ENCODE assay signal across 1 cellular context in the genomic region with DNA sequence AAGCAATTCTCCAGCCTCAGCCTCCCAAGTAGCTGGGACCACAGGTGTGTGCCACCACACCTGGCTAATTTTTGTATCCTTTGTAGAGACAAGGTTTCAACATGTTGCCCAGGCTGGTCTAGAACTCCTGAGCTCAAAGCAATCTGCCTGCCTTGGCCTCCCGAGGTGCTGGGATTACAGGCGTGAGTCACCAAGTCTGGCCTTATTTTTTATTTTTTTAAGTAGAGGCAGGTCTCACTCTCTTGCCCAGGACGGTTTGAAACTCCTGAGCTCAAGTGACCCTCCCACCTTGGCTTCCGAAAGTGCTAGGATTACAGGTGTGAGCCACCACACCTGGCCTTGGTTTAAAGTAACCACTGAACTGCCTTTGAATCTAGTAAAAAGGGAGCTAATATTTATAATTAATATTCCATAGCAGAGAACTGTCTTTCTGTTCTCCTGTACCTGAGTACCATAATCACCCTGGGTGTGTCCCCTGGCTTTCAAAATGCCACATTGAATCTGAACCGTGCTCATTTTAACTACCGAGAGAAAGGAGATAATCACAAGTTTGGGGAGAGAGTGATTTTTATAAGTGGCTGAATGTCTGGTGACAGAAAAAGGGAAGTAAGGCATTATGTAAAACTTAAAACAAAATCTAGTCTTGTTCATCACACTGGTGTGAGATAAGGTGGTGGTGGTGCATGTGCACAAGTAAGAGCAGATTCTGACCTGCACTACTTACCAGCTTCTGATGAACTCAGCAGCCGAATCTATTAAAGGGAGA.
TF ChIP-seq lines count a peak whose summit lies in the region.

No MANE protein-coding gene starts in this region.

TF ChIP-seq in GM12878, 131 proteins besides CTCF, POLR2A, EP300 and RAD21 (continues in another document):
- TF ChIP-seq, protein P1, sequence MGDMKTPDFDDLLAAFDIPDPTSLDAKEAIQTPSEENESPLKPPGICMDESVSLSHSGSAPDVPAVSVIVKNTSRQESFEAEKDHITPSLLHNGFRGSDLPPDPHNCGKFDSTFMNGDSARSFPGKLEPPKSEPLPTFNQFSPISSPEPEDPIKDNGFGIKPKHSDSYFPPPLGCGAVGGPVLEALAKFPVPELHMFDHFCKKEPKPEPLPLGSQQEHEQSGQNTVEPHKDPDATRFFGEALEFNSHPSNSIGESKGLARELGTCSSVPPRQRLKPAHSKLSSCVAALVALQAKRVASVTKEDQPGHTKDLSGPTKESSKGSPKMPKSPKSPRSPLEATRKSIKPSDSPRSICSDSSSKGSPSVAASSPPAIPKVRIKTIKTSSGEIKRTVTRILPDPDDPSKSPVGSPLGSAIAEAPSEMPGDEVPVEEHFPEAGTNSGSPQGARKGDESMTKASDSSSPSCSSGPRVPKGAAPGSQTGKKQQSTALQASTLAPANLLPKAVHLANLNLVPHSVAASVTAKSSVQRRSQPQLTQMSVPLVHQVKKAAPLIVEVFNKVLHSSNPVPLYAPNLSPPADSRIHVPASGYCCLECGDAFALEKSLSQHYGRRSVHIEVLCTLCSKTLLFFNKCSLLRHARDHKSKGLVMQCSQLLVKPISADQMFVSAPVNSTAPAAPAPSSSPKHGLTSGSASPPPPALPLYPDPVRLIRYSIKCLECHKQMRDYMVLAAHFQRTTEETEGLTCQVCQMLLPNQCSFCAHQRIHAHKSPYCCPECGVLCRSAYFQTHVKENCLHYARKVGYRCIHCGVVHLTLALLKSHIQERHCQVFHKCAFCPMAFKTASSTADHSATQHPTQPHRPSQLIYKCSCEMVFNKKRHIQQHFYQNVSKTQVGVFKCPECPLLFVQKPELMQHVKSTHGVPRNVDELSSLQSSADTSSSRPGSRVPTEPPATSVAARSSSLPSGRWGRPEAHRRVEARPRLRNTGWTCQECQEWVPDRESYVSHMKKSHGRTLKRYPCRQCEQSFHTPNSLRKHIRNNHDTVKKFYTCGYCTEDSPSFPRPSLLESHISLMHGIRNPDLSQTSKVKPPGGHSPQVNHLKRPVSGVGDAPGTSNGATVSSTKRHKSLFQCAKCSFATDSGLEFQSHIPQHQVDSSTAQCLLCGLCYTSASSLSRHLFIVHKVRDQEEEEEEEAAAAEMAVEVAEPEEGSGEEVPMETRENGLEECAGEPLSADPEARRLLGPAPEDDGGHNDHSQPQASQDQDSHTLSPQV (IDR thresholded peaks at IDR 0.05) = no peak
- TF ChIP-seq SMARCA5 (IDR thresholded peaks at IDR 0.05) (peak; percentile 50; the same call in 1 of the 2 replicates), HDAC6 (IDR thresholded peaks at IDR 0.05; ENCODE audit: unreplicated experiment) (no peak), MEF2B (IDR thresholded peaks at IDR 0.05; ENCODE audit: partially characterized antibody, poor library complexity, severe bottlenecking) (no peak), NRF1 (conservative IDR thresholded peaks at IDR 0.05; ENCODE audit: low read depth, low read length) (no peak), DPF2 (IDR thresholded peaks at IDR 0.05) (no peak), JUNB (IDR thresholded peaks at IDR 0.05) (0 out of 2 replicates have a peak, but pooled peaks have one; percentile 13), CREM (IDR thresholded peaks at IDR 0.05; ENCODE audit: low read depth) (no peak), IRF4 (IDR thresholded peaks at IDR 0.05; ENCODE audit: low read depth, low read length) (no peak), PAX8 (IDR thresholded peaks at IDR 0.05) (no peak; the same call in 1 of the 2 replicates), RFX5 (IDR thresholded peaks at IDR 0.05; ENCODE audit: low read depth, low read length) (no peak), SUZ12 (IDR thresholded peaks at IDR 0.05; ENCODE audit: unreplicated experiment) (no peak), SMAD1 (IDR thresholded peaks at IDR 0.05; ENCODE audit: low read depth, partially characterized antibody) (no peak), MEF2A (IDR thresholded peaks at IDR 0.05; ENCODE audit: insufficient read depth, low read depth, low read length) (0 out of 2 replicates have a peak, but pooled peaks have one; percentile 10), BACH1 (IDR thresholded peaks at IDR 0.05; ENCODE audit: borderline replicate concordance) (no peak), ASH2L (IDR thresholded peaks at IDR 0.05; ENCODE audit: borderline replicate concordance, low read depth) (no peak), CBFB (IDR thresholded peaks at IDR 0.05; ENCODE audit: low read depth) (0 out of 2 replicates have a peak, but pooled peaks have one; percentile 9), IKZF2 (IDR thresholded peaks at IDR 0.05) (peak; percentile 22 to 69; a peak in 2 of 4 replicates), CBX3 (IDR thresholded peaks at IDR 0.05; ENCODE audit: borderline replicate concordance, low read depth) (no peak), MYB (IDR thresholded peaks at IDR 0.05; ENCODE audit: borderline replicate concordance, low read depth, low read length) (no peak), FOXK2 (IDR thresholded peaks at IDR 0.05) (no peak)
- TF ChIP-seq, protein P2, sequence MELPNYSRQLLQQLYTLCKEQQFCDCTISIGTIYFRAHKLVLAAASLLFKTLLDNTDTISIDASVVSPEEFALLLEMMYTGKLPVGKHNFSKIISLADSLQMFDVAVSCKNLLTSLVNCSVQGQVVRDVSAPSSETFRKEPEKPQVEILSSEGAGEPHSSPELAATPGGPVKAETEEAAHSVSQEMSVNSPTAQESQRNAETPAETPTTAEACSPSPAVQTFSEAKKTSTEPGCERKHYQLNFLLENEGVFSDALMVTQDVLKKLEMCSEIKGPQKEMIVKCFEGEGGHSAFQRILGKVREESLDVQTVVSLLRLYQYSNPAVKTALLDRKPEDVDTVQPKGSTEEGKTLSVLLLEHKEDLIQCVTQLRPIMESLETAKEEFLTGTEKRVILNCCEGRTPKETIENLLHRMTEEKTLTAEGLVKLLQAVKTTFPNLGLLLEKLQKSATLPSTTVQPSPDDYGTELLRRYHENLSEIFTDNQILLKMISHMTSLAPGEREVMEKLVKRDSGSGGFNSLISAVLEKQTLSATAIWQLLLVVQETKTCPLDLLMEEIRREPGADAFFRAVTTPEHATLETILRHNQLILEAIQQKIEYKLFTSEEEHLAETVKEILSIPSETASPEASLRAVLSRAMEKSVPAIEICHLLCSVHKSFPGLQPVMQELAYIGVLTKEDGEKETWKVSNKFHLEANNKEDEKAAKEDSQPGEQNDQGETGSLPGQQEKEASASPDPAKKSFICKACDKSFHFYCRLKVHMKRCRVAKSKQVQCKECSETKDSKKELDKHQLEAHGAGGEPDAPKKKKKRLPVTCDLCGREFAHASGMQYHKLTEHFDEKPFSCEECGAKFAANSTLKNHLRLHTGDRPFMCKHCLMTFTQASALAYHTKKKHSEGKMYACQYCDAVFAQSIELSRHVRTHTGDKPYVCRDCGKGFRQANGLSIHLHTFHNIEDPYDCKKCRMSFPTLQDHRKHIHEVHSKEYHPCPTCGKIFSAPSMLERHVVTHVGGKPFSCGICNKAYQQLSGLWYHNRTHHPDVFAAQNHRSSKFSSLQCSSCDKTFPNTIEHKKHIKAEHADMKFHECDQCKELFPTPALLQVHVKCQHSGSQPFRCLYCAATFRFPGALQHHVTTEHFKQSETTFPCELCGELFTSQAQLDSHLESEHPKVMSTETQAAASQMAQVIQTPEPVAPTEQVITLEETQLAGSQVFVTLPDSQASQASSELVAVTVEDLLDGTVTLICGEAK (IDR thresholded peaks at IDR 0.05; ENCODE audit: borderline replicate concordance) = no peak
- TF ChIP-seq, protein P3, sequence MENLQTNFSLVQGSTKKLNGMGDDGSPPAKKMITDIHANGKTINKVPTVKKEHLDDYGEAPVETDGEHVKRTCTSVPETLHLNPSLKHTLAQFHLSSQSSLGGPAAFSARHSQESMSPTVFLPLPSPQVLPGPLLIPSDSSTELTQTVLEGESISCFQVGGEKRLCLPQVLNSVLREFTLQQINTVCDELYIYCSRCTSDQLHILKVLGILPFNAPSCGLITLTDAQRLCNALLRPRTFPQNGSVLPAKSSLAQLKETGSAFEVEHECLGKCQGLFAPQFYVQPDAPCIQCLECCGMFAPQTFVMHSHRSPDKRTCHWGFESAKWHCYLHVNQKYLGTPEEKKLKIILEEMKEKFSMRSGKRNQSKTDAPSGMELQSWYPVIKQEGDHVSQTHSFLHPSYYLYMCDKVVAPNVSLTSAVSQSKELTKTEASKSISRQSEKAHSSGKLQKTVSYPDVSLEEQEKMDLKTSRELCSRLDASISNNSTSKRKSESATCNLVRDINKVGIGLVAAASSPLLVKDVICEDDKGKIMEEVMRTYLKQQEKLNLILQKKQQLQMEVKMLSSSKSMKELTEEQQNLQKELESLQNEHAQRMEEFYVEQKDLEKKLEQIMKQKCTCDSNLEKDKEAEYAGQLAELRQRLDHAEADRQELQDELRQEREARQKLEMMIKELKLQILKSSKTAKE (IDR thresholded peaks at IDR 0.05; ENCODE audit: low read depth, poor library complexity, severe bottlenecking) = peak; percentile 73
- TF ChIP-seq, protein P4, sequence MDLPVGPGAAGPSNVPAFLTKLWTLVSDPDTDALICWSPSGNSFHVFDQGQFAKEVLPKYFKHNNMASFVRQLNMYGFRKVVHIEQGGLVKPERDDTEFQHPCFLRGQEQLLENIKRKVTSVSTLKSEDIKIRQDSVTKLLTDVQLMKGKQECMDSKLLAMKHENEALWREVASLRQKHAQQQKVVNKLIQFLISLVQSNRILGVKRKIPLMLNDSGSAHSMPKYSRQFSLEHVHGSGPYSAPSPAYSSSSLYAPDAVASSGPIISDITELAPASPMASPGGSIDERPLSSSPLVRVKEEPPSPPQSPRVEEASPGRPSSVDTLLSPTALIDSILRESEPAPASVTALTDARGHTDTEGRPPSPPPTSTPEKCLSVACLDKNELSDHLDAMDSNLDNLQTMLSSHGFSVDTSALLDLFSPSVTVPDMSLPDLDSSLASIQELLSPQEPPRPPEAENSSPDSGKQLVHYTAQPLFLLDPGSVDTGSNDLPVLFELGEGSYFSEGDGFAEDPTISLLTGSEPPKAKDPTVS (IDR thresholded peaks at IDR 0.05; ENCODE audit: low read depth, low read length) = no peak
- TF ChIP-seq, protein P5, sequence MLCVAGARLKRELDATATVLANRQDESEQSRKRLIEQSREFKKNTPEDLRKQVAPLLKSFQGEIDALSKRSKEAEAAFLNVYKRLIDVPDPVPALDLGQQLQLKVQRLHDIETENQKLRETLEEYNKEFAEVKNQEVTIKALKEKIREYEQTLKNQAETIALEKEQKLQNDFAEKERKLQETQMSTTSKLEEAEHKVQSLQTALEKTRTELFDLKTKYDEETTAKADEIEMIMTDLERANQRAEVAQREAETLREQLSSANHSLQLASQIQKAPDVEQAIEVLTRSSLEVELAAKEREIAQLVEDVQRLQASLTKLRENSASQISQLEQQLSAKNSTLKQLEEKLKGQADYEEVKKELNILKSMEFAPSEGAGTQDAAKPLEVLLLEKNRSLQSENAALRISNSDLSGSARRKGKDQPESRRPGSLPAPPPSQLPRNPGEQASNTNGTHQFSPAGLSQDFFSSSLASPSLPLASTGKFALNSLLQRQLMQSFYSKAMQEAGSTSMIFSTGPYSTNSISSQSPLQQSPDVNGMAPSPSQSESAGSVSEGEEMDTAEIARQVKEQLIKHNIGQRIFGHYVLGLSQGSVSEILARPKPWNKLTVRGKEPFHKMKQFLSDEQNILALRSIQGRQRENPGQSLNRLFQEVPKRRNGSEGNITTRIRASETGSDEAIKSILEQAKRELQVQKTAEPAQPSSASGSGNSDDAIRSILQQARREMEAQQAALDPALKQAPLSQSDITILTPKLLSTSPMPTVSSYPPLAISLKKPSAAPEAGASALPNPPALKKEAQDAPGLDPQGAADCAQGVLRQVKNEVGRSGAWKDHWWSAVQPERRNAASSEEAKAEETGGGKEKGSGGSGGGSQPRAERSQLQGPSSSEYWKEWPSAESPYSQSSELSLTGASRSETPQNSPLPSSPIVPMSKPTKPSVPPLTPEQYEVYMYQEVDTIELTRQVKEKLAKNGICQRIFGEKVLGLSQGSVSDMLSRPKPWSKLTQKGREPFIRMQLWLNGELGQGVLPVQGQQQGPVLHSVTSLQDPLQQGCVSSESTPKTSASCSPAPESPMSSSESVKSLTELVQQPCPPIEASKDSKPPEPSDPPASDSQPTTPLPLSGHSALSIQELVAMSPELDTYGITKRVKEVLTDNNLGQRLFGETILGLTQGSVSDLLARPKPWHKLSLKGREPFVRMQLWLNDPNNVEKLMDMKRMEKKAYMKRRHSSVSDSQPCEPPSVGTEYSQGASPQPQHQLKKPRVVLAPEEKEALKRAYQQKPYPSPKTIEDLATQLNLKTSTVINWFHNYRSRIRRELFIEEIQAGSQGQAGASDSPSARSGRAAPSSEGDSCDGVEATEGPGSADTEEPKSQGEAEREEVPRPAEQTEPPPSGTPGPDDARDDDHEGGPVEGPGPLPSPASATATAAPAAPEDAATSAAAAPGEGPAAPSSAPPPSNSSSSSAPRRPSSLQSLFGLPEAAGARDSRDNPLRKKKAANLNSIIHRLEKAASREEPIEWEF (IDR thresholded peaks at IDR 0.05; ENCODE audit: insufficient replicate concordance, low read depth, low read length) = no peak
- TF ChIP-seq, protein P6, sequence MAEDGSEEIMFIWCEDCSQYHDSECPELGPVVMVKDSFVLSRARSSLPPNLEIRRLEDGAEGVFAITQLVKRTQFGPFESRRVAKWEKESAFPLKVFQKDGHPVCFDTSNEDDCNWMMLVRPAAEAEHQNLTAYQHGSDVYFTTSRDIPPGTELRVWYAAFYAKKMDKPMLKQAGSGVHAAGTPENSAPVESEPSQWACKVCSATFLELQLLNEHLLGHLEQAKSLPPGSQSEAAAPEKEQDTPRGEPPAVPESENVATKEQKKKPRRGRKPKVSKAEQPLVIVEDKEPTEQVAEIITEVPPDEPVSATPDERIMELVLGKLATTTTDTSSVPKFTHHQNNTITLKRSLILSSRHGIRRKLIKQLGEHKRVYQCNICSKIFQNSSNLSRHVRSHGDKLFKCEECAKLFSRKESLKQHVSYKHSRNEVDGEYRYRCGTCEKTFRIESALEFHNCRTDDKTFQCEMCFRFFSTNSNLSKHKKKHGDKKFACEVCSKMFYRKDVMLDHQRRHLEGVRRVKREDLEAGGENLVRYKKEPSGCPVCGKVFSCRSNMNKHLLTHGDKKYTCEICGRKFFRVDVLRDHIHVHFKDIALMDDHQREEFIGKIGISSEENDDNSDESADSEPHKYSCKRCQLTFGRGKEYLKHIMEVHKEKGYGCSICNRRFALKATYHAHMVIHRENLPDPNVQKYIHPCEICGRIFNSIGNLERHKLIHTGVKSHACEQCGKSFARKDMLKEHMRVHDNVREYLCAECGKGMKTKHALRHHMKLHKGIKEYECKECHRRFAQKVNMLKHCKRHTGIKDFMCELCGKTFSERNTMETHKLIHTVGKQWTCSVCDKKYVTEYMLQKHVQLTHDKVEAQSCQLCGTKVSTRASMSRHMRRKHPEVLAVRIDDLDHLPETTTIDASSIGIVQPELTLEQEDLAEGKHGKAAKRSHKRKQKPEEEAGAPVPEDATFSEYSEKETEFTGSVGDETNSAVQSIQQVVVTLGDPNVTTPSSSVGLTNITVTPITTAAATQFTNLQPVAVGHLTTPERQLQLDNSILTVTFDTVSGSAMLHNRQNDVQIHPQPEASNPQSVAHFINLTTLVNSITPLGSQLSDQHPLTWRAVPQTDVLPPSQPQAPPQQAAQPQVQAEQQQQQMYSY (CRISPR knock-in tag; IDR thresholded peaks at IDR 0.05) = no peak
